1 cellular context compared by ENCODE assay signal in genomic region chr17:12391468-12391867, GRCh38.
TF ChIP-seq lines count a peak whose summit lies in the region.

No MANE protein-coding gene starts in this region.

TF ChIP-seq in IMR-90, 13 proteins besides CTCF, POLR2A, EP300 and RAD21 (continued from another document):
- TF ChIP-seq CHD1 (IDR thresholded peaks at IDR 0.05; ENCODE audit: low read depth, low read length) (no peak), FOS (IDR thresholded peaks at IDR 0.05; ENCODE audit: low read depth, low read length) (no peak), RFX5 (IDR thresholded peaks at IDR 0.05; ENCODE audit: low read depth, low read length) (no peak), NFE2L2 (IDR thresholded peaks at IDR 0.05; ENCODE audit: low read depth, low read length) (no peak), USF2 (IDR thresholded peaks at IDR 0.05; ENCODE audit: low read depth, low read length) (no peak), MAZ (IDR thresholded peaks at IDR 0.05; ENCODE audit: borderline replicate concordance, low read depth, low read length) (no peak), BHLHE40 (IDR thresholded peaks at IDR 0.05; ENCODE audit: low read depth, low read length) (no peak), CEBPB (IDR thresholded peaks at IDR 0.05; ENCODE audit: low read depth, low read length) (no peak)
